8 cellular contexts compared by ENCODE assay signal in genomic region chr12:6735448-6736191, GRCh38. TPM values are rescaled to one million over a fixed set of nuclear protein-coding genes. Genes with fewer than 3 reads are reported as not detected.
DNase-seq lines count a peak whose midpoint lies in the region; ATAC-seq and TF ChIP-seq lines count a peak whose summit lies in the region.

No MANE protein-coding gene starts in this region.

- no peaks in the 10 kb centered on the region for H3K9me3 Mint-ChIP-seq in activated CD8-positive, alpha-beta T cell treated with anti-CD3 and anti-CD28 coated beads for 36 hours

- peak overlapping the region; percentile 21 for H3K27ac Mint-ChIP-seq in activated CD8-positive, alpha-beta T cell treated with anti-CD3 and anti-CD28 coated beads for 36 hours

- TF ChIP-seq EP300 in tibial nerve (IDR thresholded peaks at IDR 0.05): no peak

- TF ChIP-seq POLR2A in tibial nerve (IDR thresholded peaks at IDR 0.05): no peak

- H3K27me3 Mint-ChIP-seq in activated CD8-positive, alpha-beta T cell treated with anti-CD3 and anti-CD28 coated beads for 36 hours: no peaks in the 10 kb centered on the region

- POLR2A ChIA-PET in activated CD8-positive, alpha-beta T cell treated with anti-CD3 and anti-CD28 coated beads for 36 hours (lab: Charles Lee): interaction anchor here (0.6 kb wide), 1 partner anchor 43 kb away, joined by 4 read pairs; no protein-coding TSS in a partner anchor

- peaks cover 6% of the 10 kb centered on the region for H3K4me1 ChIP-seq in muscle layer of colon (ENCODE audit: insufficient read depth, low read length)
- peaks cover 0 to 3% (median 0%) of the 10 kb centered on the region in 4 donors for H3K4me1 ChIP-seq in tibial nerve

- in situ Hi-C loops in GM13976 (cut with MboI; ENCODE audit: low sequenced_read_pairs, unreplicated experiment): no loop called here

- DNase-seq in AG09309 (ENCODE audit: low read depth): no peak
- DNase-seq in GM13976 (ENCODE audit: low spot score): peak; percentile 70
- peak; percentile 90 for DNase-seq in NCI-H2171 treated with DMSO at 0.1 percent for 48 hours (lab: John Stamatoyannopoulos, UW)
- DNase-seq in activated CD8-positive, alpha-beta T cell treated with anti-CD3 and anti-CD28 coated beads for 36 hours: peak; percentile 77
- no peak for DNase-seq in epithelial cell of proximal tubule (ENCODE audit: low read depth)
- peak; percentile 44 to 58 for DNase-seq in tibial nerve (ENCODE audit: low spot score in 2 of 2)

- H3K36me3 ChIP-seq in muscle layer of colon (ENCODE audit: insufficient read depth, low read length): peaks cover 13% of the 10 kb centered on the region
- H3K36me3 ChIP-seq in tibial nerve: peaks cover 0 to 45% (median 8%) of the 10 kb centered on the region in 3 donors

- peak; percentile 83 for ATAC-seq in activated CD8-positive, alpha-beta T cell treated with anti-CD3 and anti-CD28 coated beads for 36 hours
- no peak for ATAC-seq in GM18868 (IDR thresholded peaks at IDR 0.05; ENCODE audit: unreplicated experiment)

- 35 to 45% methylated on average over 8 of the region's 8 CpGs for WGBS in tibial nerve, 2 donors

- no peaks in the 10 kb centered on the region for H3K9me3 ChIP-seq in muscle layer of colon (ENCODE audit: low read length)
- no peaks in the 10 kb centered on the region for H3K9me3 ChIP-seq in tibial nerve

- no peak overlapping the region for H3K4me3 Mint-ChIP-seq in activated CD8-positive, alpha-beta T cell treated with anti-CD3 and anti-CD28 coated beads for 36 hours

- no peak overlapping the region for H3K4me3 ChIP-seq in AG09309 (ENCODE audit: control insufficient read depth, low read depth, low read length)
- H3K4me3 ChIP-seq in epithelial cell of proximal tubule (ENCODE audit: low read depth, low read length): no peak overlapping the region
- no peak overlapping the region for H3K4me3 ChIP-seq in muscle layer of colon (ENCODE audit: low read depth in 1 of 2, low read length in 2 of 2)
- H3K4me3 ChIP-seq in tibial nerve: no peak overlapping the region

- H3K9ac ChIP-seq in muscle layer of colon (ENCODE audit: low read length): no peak overlapping the region

- TF ChIP-seq CTCF in AG09309 (IDR thresholded peaks at IDR 0.05; ENCODE audit: control insufficient read depth, insufficient read depth, low read depth, low read length, missing control alignments) (peak; percentile 78), GM13976 (IDR thresholded peaks at IDR 0.05; ENCODE audit: borderline replicate concordance, control extremely low read depth, extremely low read depth, insufficient read depth, missing control alignments) (peak; percentile 74), epithelial cell of proximal tubule (conservative IDR thresholded peaks at IDR 0.05; ENCODE audit: low read depth, low read length) (peak; percentile 83), tibial nerve (IDR thresholded peaks at IDR 0.05) (peak; percentile 46 to 78 (median 61))
- TF ChIP-seq CTCF in activated CD8-positive, alpha-beta T cell treated with anti-CD3 and anti-CD28 coated beads for 36 hours (IDR thresholded peaks at IDR 0.05): peak; percentile 67

- CTCF ChIA-PET in activated CD8-positive, alpha-beta T cell treated with anti-CD3 and anti-CD28 coated beads for 36 hours (lab: Charles Lee): interaction anchor here (0.7 to 2.6 kb wide), 4 partner anchors 9 to 89 kb away, joined by 3 to 6 read pairs (median 6); no protein-coding TSS in a partner anchor

- H3K27me3 ChIP-seq in muscle layer of colon (ENCODE audit: control insufficient read depth in 1 of 2, insufficient read depth in 2 of 2, low read length in 2 of 2): no peaks in the 10 kb centered on the region
- no peaks in the 10 kb centered on the region for H3K27me3 ChIP-seq in tibial nerve

- peak overlapping the region; percentile 18 for H3K27ac ChIP-seq in muscle layer of colon (ENCODE audit: low read depth, low read length)
- H3K27ac ChIP-seq in tibial nerve: no peak overlapping the region

- H3K4me1 Mint-ChIP-seq in activated CD8-positive, alpha-beta T cell treated with anti-CD3 and anti-CD28 coated beads for 36 hours (ENCODE audit: low read depth): peaks cover 6% of the 10 kb centered on the region

- intact Hi-C loops in activated CD8-positive, alpha-beta T cell treated with anti-CD3 and anti-CD28 coated beads for 36 hours (cut with micrococcal nuclease): no loop called here

- H3K36me3 Mint-ChIP-seq in activated CD8-positive, alpha-beta T cell treated with anti-CD3 and anti-CD28 coated beads for 36 hours (ENCODE audit: low read depth): peaks cover 5% of the 10 kb centered on the region

RNA-seq across cellular contexts. Expression of gene COPS7A, which starts 11.8 kb away (rescaled TPM):
- total RNA-seq in activated CD8-positive, alpha-beta T cell treated with anti-CD3 and anti-CD28 coated beads for 36 hours: 10 to 100 TPM; 35.9 to 38.8 TPM
- 59.2 and 63.5 TPM in 2 replicates for total RNA-seq in epithelial cell of proximal tubule
- 10 to 100 TPM; 46.9 to 74.4 (median 70.0) TPM for total RNA-seq in tibial nerve

RNA-seq across cellular contexts. Expression of gene MLF2, which starts 17.3 kb away (rescaled TPM):
- total RNA-seq in activated CD8-positive, alpha-beta T cell treated with anti-CD3 and anti-CD28 coated beads for 36 hours: 100 to 1,000 TPM; 149 to 151 TPM
- total RNA-seq in epithelial cell of proximal tubule (185 and 294 TPM in 2 replicates), tibial nerve (100 to 1,000 TPM; 103 to 205 (median 133) TPM)

RNA-seq across cellular contexts. Expression of gene PTMS, which starts 30.5 kb away (rescaled TPM):
- total RNA-seq in activated CD8-positive, alpha-beta T cell treated with anti-CD3 and anti-CD28 coated beads for 36 hours: 10 to 100 TPM; 78.6 TPM
- total RNA-seq in epithelial cell of proximal tubule (91.7 and 266 TPM in 2 replicates), tibial nerve (100 to 1,000 TPM; 112 to 225 (median 174) TPM)

RNA-seq across cellular contexts. Expression of gene PIANP, which starts 35.0 kb away (rescaled TPM):
- not detected for total RNA-seq in activated CD8-positive, alpha-beta T cell treated with anti-CD3 and anti-CD28 coated beads for 36 hours
- 0.06 TPM in 1 of 2 replicates, not detected in the other for total RNA-seq in epithelial cell of proximal tubule
- total RNA-seq in tibial nerve: under 1 TPM in 2 of 4 donors, not detected in 2; 0.21 to 0.39 TPM

RNA-seq across cellular contexts. Expression of gene LAG3, which starts 36.7 kb away (rescaled TPM):
- 100 to 1,000 TPM; 264 to 268 TPM for total RNA-seq in activated CD8-positive, alpha-beta T cell treated with anti-CD3 and anti-CD28 coated beads for 36 hours
- total RNA-seq in epithelial cell of proximal tubule (not detected in 2 replicates), tibial nerve (1 to 10 TPM; 1.2 to 4.0 (median 2.9) TPM)

Comparison
In these comparisons a context has a peak if more than half of its experiments do, and no peak if none do; other contexts are left out.
1. DNase-seq: peak in GM13976 (single experiment), NCI-H2171 treated with DMSO at 0.1 percent for 48 hours (single experiment), activated CD8-positive, alpha-beta T cell treated with anti-CD3 and anti-CD28 coated beads for 36 hours (single experiment) and tibial nerve (2 of 2); none in AG09309 (single experiment) and epithelial cell of proximal tubule (single experiment).
2. Peak in every context shown above with its lines, with median percentiles within 50 percentile points of each other: CTCF ChIP-seq.